In the genomic region with DNA sequence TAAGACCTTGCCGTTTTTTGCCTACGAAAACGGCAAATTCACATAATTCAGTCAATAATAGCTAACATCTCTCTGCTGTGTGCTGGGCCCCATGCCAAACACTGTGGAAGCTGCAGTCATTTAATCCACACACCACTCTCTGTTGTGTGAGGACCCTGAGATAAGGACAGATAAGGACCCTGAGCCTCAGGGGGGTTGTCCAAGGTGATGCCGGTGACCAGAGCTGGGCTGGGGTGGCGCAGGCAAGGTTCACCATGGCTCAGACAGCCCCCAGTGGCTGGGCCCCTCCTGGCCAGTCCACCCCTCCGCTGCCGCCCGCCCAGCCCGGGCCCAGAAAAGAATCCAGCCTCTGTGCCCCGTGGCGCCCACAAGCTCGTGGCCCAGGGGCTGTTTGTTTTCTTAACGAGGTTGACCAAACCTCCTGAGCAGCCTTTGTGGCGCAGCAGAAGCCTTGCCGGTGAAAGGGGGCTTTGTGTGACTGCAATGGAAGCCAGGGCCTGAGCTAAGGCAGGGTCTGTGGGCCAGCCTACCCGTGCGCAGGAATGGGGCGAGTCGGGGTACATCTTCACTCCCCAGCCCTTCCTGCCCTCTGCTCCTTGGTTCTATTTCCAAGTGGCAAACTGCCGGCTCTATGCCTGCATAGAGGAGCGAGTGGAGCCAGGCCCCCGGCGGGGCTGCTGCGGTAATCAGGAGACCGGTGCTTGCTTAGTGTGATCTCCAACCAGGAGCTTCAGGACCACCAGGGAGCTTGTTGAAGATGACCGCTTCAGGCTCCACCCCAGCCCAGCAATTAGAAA, we compare ENCODE assay signal across 14 cellular contexts. TPM values are rescaled to one million over a fixed set of nuclear protein-coding genes. Genes with fewer than 3 reads are reported as not detected.
DNase-seq lines count a peak whose midpoint lies in the region; ATAC-seq and TF ChIP-seq lines count a peak whose summit lies in the region.
"Had no signal": no experiment of that assay in that cellular context is flagged by ENCODE, and none has a peak within 500 bp of the region (broad histone marks: within the 10 kb centered on the region; RNA-seq: fewer than 3 reads in every experiment).

No MANE protein-coding gene starts in this region.

- intact Hi-C loops in left ventricle myocardium superior (cut with micrococcal nuclease) (no loop called here), Right ventricle myocardium superior (cut with DNase I) (no loop called here), head of caudate nucleus (cut with DNase I) (no loop called here), ascending aorta (cut with DNase I) (no loop called here)

- no peak for TF ChIP-seq CTCF in ascending aorta (IDR thresholded peaks at IDR 0.05)

- H3K9me3 ChIP-seq in ascending aorta: no peaks in the 10 kb centered on the region
- H3K9me3 ChIP-seq: prostate gland, uterus had no signal

- peaks cover 6 to 10% of the 10 kb centered on the region in 2 donors for H3K4me1 ChIP-seq in ascending aorta

- H3K27me3 ChIP-seq in ascending aorta: peaks cover 11% of the 10 kb centered on the region

- H3K4me3 ChIP-seq in ascending aorta: no peak overlapping the region
- H3K4me3 ChIP-seq: prostate gland, uterus had no signal

- ATAC-seq in left ventricle myocardium superior (peak; percentile 3), Right ventricle myocardium superior (ENCODE audit: poor library complexity) (no peak)

- H3K27ac ChIP-seq in ascending aorta: no peak overlapping the region
- H3K27ac ChIP-seq: prostate gland, uterus had no signal

- no peak for DNase-seq in left ventricle myocardium superior
- no peak for DNase-seq in Right ventricle myocardium superior
- DNase-seq in head of caudate nucleus: peak in 23 of 42 donors; percentile 37 to 84 (median 66)
- DNase-seq in ascending aorta (ENCODE audit: low spot score in 2 of 2): no peak
- DNase-seq in NCI-H2196 (lab: John Stamatoyannopoulos, UW; ENCODE audit: unreplicated experiment): no peak
- DNase-seq in DMS 273 treated with DMSO at 0.1 percent for 48 hours (lab: John Stamatoyannopoulos, UW): no peak
- DNase-seq: Calu3; cortex of kidney; NCI-H1105; NCI-H510A treated with DMSO at 0.1 percent for 48 hours; RPMI8226; stimulated activated CD4-positive, alpha-beta T cell treated with anti-CD3 and anti-CD28 coated beads, Interleukin-1b, Interleukin-23, amount 100 ng/mL, for 48 hours; uterus had no signal

- peaks cover 25 to 39% of the 10 kb centered on the region in 2 donors for H3K36me3 ChIP-seq in ascending aorta
- H3K36me3 ChIP-seq: prostate gland, uterus had no signal

RNA-seq across cellular contexts. Expression of a gene that starts 4.4 kb away (rescaled TPM):
- total RNA-seq in left ventricle myocardium superior (5.6 TPM), Right ventricle myocardium superior (4.2 TPM), ascending aorta (0.53 TPM)

RNA-seq across cellular contexts. Expression of a gene that starts 15.7 kb away (rescaled TPM):
- total RNA-seq in left ventricle myocardium superior: 106 TPM
- 94.9 TPM for total RNA-seq in Right ventricle myocardium superior
- 674 TPM for total RNA-seq in ascending aorta

RNA-seq across cellular contexts. Expression of a gene that starts 51.3 kb away (rescaled TPM):
- total RNA-seq in left ventricle myocardium superior (89.7 TPM), Right ventricle myocardium superior (86.3 TPM), ascending aorta (33.8 TPM)

RNA-seq across cellular contexts. Expression of a gene that starts 53.4 kb away (rescaled TPM):
- total RNA-seq in left ventricle myocardium superior (72.2 TPM), Right ventricle myocardium superior (57.9 TPM), ascending aorta (2.4 TPM)

Comparison
In these comparisons a context has a peak if more than half of its experiments do, and no peak if none do; other contexts are left out.
1. DNase-seq: peak in head of caudate nucleus (23 of 42); none in left ventricle myocardium superior (single experiment), Right ventricle myocardium superior (single experiment), ascending aorta (0 of 2), NCI-H2196 (single experiment) and DMS 273 treated with DMSO at 0.1 percent for 48 hours (single experiment).